Comparison of ENCODE assay signal across 16 cellular contexts in genomic region chr7:135681758-135682157, GRCh38. TPM values are rescaled to one million over a fixed set of nuclear protein-coding genes. Genes with fewer than 3 reads are reported as not detected.
A peak's percentile ranks its signal among the peaks of the same experiment; 100 is the strongest.
DNase-seq lines count a peak whose midpoint lies in the region; ATAC-seq and TF ChIP-seq lines count a peak whose summit lies in the region.
"Had no signal": no experiment of that assay in that cellular context is flagged by ENCODE, and none has a peak within 500 bp of the region (broad histone marks: within the 10 kb centered on the region; RNA-seq: fewer than 3 reads in every experiment).

No MANE protein-coding gene starts in this region.

- ATAC-seq in Right ventricle myocardium superior (ENCODE audit: poor library complexity) (peak; percentile 54), heart left ventricle (peak in 3 of 4 donors; percentile 27 to 49 (median 41)), GM18502 (IDR thresholded peaks at IDR 0.05; ENCODE audit: poor library complexity, unreplicated experiment) (no peak)
- ATAC-seq: PC-3 had no signal

- peaks cover 0 to 36% (median 11%) of the 10 kb centered on the region in 9 donors for H3K36me3 ChIP-seq in heart left ventricle
- peaks cover 11 to 17% of the 10 kb centered on the region in 2 experiments for H3K36me3 ChIP-seq in trophoblast cell (ENCODE audit: control insufficient read depth in 1 of 2, insufficient read depth in 2 of 2, low read length in 2 of 2)

- DNase-seq in Right ventricle myocardium superior: no peak
- no peak for DNase-seq in cardiac septum (ENCODE audit: low spot score)
- DNase-seq in heart left ventricle: no peak
- DNase-seq in trophoblast cell: peak in 1 of 2 donors; percentile 31
- no peak for DNase-seq in cerebellar nuclear complex (lab: John Stamatoyannopoulos, UW)
- DNase-seq in NCI-H345 (lab: John Stamatoyannopoulos, UW): no peak
- DNase-seq: KG1, NCI-H1436, NCI-H2029, NCI-H510A, NCI-H774, PC-3 had no signal

- no peak overlapping the region for H4K12ac ChIP-seq in trophoblast cell (ENCODE audit: low read depth, low read length)

- peaks cover 24% of the 10 kb centered on the region for H3K79me1 ChIP-seq in trophoblast cell (ENCODE audit: low read length)

- H3K27me3 ChIP-seq in heart left ventricle (no peaks in the 10 kb centered on the region), trophoblast cell (ENCODE audit: insufficient read depth, low read length) (no peaks in the 10 kb centered on the region)

- no peaks in the 10 kb centered on the region for H3K79me2 ChIP-seq in trophoblast cell (ENCODE audit: control insufficient read depth, insufficient read depth, low read length, poor library complexity)

- no peak overlapping the region for H2BK5ac ChIP-seq in trophoblast cell (ENCODE audit: low read depth, low read length, poor library complexity)

- H2BK120ac ChIP-seq in trophoblast cell (ENCODE audit: insufficient read depth, low read length, poor library complexity): no peak overlapping the region

- no peak overlapping the region for H3K4ac ChIP-seq in trophoblast cell (ENCODE audit: low read depth, low read length)

- H3K23ac ChIP-seq in trophoblast cell (ENCODE audit: low read length): no peak overlapping the region

- TF ChIP-seq CTCF in heart left ventricle (IDR thresholded peaks at IDR 0.05): no peak

- H4K91ac ChIP-seq in trophoblast cell (ENCODE audit: low read depth, low read length): peak overlapping the region; percentile 29

- H3K27ac ChIP-seq in heart left ventricle (peak overlapping the region in 9 of 12 donors; percentile 18 to 77 (median 56)), trophoblast cell (ENCODE audit: low read depth, low read length) (no peak overlapping the region)

- WGBS in heart left ventricle, 4 donors: 32 to 54% (median 43%) methylated on average over 5 of the region's 5 CpGs
- no CpG with 5 or more reads among the region's 5 CpGs for WGBS in trophoblast cell (ENCODE audit: extremely low coverage, insufficient coverage, insufficient read length)

- H3K4me1 ChIP-seq in heart left ventricle (peaks cover 0 to 48% (median 19%) of the 10 kb centered on the region in 12 donors), trophoblast cell (ENCODE audit: control insufficient read depth in 1 of 2, insufficient read depth in 2 of 2, low read length in 2 of 2) (peaks cover 15 to 30% of the 10 kb centered on the region in 2 experiments)

- H2AFZ ChIP-seq in trophoblast cell (ENCODE audit: insufficient read depth, low read length, poor library complexity): no peak overlapping the region

- H3K4me3 ChIP-seq in heart left ventricle (no peak overlapping the region), trophoblast cell (ENCODE audit: low read depth, low read length) (no peak overlapping the region)

- H2BK12ac ChIP-seq in trophoblast cell (ENCODE audit: low read length): peak overlapping the region; percentile 30

- H2AK5ac ChIP-seq in trophoblast cell (ENCODE audit: low read length): peak overlapping the region; percentile 18

- peak overlapping the region; percentile 59 for H3K18ac ChIP-seq in trophoblast cell (ENCODE audit: low read length)

- no peak overlapping the region for H3K4me2 ChIP-seq in trophoblast cell (ENCODE audit: low read length)

- TF ChIP-seq POLR2A in heart left ventricle (IDR thresholded peaks at IDR 0.05): no peak

- no peaks in the 10 kb centered on the region for H3K9me3 ChIP-seq in heart left ventricle
- no peaks in the 10 kb centered on the region for H3K9me3 ChIP-seq in trophoblast cell (ENCODE audit: insufficient read depth, low read depth, low read length)

- intact Hi-C loops in Right ventricle myocardium superior (cut with DNase I) (no loop called here), cardiac septum (cut with DNase I) (no loop called here), heart left ventricle (cut with DNase I) (loop anchor here in 1 of 10 donors (5.0 kb wide), 1 partner anchor 111 kb away; no protein-coding TSS in a partner anchor)

- no peak overlapping the region for H3K14ac ChIP-seq in trophoblast cell (ENCODE audit: low read length)

- H3K9ac ChIP-seq in trophoblast cell (ENCODE audit: low read length): no peak overlapping the region

- H4K8ac ChIP-seq in trophoblast cell (ENCODE audit: low read depth, low read length): no peak overlapping the region

RNA-seq across cellular contexts. Expression of gene STMP1, which starts 19.4 kb away (rescaled TPM):
- total RNA-seq in Right ventricle myocardium superior (25.6 TPM), cardiac septum (31.4 TPM), heart left ventricle (10 to 100 TPM; 14.7 to 34.7 (median 29.2) TPM)
- polyA plus RNA-seq in heart left ventricle: 10 to 100 TPM; 27.0 to 34.4 TPM
- 41.4 and 42.5 TPM in 2 replicates for polyA plus RNA-seq in trophoblast cell (2013)

RNA-seq across cellular contexts. Expression of gene SLC13A4, which starts 46.2 kb away (rescaled TPM):
- total RNA-seq in Right ventricle myocardium superior: not detected
- 1.0 TPM for total RNA-seq in cardiac septum
- 1 to 10 TPM in 2 of 9 donors, under 1 TPM in 6, not detected in 1; 0.09 to 1.5 (median 0.46) TPM for total RNA-seq in heart left ventricle
- polyA plus RNA-seq in heart left ventricle: under 1 TPM; 0.08 to 0.91 TPM
- polyA plus RNA-seq in trophoblast cell (2013): 437 and 491 TPM in 2 replicates
- total RNA-seq: H4, M059J, PC-3 had no signal
- polyA plus RNA-seq: CD14-positive monocyte had no signal
